In the genomic region with DNA sequence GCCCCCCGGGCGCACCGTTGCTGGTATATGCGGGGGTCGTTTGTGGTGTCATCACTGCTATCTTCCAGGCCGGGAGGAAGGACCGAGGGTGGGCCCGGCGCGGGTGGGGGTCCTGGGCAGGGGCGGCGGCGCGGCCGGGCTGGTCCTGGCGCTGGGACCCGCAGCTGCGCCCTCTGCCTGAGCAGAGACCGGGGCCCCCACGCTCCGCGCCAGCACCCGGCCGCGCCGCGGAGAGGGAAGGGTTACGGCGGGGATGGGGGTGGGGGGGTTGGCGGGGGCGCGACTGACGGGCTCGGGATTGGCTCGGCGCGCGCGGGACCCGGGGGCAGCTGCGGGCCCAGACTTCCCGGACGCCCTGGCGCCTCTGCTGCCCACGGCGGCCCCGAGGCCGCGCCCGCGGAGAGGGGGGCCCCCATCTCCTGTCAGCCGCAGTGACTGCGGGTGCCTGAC, we compare ENCODE assay signal across 15 cellular contexts. TPM values are rescaled to one million over a fixed set of nuclear protein-coding genes. Genes with fewer than 3 reads are reported as not detected.
A peak's percentile ranks its signal among the peaks of the same experiment; 100 is the strongest.
DNase-seq lines count a peak whose midpoint lies in the region; ATAC-seq and TF ChIP-seq lines count a peak whose summit lies in the region.
"Had no signal": no experiment of that assay in that cellular context is flagged by ENCODE, and none has a peak within 500 bp of the region (broad histone marks: within the 10 kb centered on the region; RNA-seq: fewer than 3 reads in every experiment).

No MANE protein-coding gene starts in this region.

- H3K36me3 Mint-ChIP-seq in GM23338 (ENCODE audit: low read depth): peaks cover 2% of the 10 kb centered on the region; the same call in 1 of the 3 replicates
- H3K36me3 Mint-ChIP-seq: CD4-positive, CD25-positive, alpha-beta regulatory T cell had no signal

- H3K27me3 ChIP-seq in BJ (ENCODE audit: control insufficient read depth, insufficient read depth, low read length): no peaks in the 10 kb centered on the region
- peaks cover 70% of the 10 kb centered on the region for H3K27me3 ChIP-seq in GM23338 (ENCODE audit: insufficient read depth)

- H3K4me1 Mint-ChIP-seq in GM23338: peaks cover 11% of the 10 kb centered on the region

- H3K27me3 Mint-ChIP-seq in GM23338 (ENCODE audit: insufficient read depth, low read depth, poor library complexity): peaks cover 55% of the 10 kb centered on the region

- intact Hi-C loops in head of caudate nucleus (cut with DNase I) (no loop called here), posterior vena cava (cut with DNase I) (no loop called here)

- H4K20me1 ChIP-seq in GM23338 (replicated peaks; ENCODE audit: insufficient read depth): no peaks in the 10 kb centered on the region; the same call in 1 of the 2 replicates

- H3K9me3 Mint-ChIP-seq in GM23338: peaks cover 4% of the 10 kb centered on the region; the same call in 2 of the 3 replicates
- H3K9me3 Mint-ChIP-seq: dendritic cell treated with granulocyte-macrophage colony-stimulating factor and Interleukin-4, amounts not matched to agents 40 ng/mL and 50 ng/mL, for 4 days had no signal

- TF ChIP-seq CTCF in BJ (IDR thresholded peaks at IDR 0.05; ENCODE audit: insufficient read depth, low read depth, low read length): no peak
- no peak for TF ChIP-seq CTCF in GM23338 (conservative IDR thresholded peaks at IDR 0.05; ENCODE audit: low read depth in 2 of 2)

- H2AFZ ChIP-seq in GM23338: no peak overlapping the region

- H3K4me1 ChIP-seq in GM23338 (ENCODE audit: insufficient read depth): no peaks in the 10 kb centered on the region

- H3K27ac ChIP-seq in GM23338 (ENCODE audit: low read depth): no peak overlapping the region

- H3K4me2 ChIP-seq in GM23338: peak overlapping the region; percentile 38; the same call in 1 of the 2 replicates

- H3F3A ChIP-seq in GM23338 (replicated peaks; ENCODE audit: low read depth): no peaks in the 10 kb centered on the region

- H3K4me3 ChIP-seq in BJ (ENCODE audit: low read depth, low read length): peak overlapping the region; percentile 25; the same call in 1 of the 2 replicates
- H3K4me3 ChIP-seq in GM23338: peak overlapping the region; percentile 23; the same call in 1 of the 2 replicates

- DNase-seq in BJ (ENCODE audit: low read depth) (no peak), GM23338 (ENCODE audit: low spot score) (no peak), head of caudate nucleus (peak in 22 of 42 donors; percentile 2 to 45 (median 18)), posterior vena cava (ENCODE audit: low spot score) (peak; percentile 70), germinal center (ENCODE audit: low spot score) (no peak), NCI-H2081 treated with DMSO at 0.1 percent for 48 hours (lab: John Stamatoyannopoulos, UW) (no peak), dedifferentiated amniotic fluid mesenchymal stem cell (ENCODE audit: extremely low spot score) (no peak)
- DNase-seq: activated gamma-delta T cell; CD4-positive, CD25-positive, alpha-beta regulatory T cell; DMS79 treated with DMSO at 0.1 percent for 48 hours; NCI-H2029 treated with DMSO at 0.1 percent for 48 hours; NCI-H774 had no signal

- no peaks in the 10 kb centered on the region for H3K79me2 ChIP-seq in GM23338 (replicated peaks; ENCODE audit: insufficient read depth)

- ATAC-seq in GM23338 (no peak), HG03159 (IDR thresholded peaks at IDR 0.05; ENCODE audit: unreplicated experiment) (no peak)

- no peaks in the 10 kb centered on the region for H3K36me3 ChIP-seq in BJ (ENCODE audit: control insufficient read depth, insufficient read depth, low read length)
- H3K36me3 ChIP-seq in GM23338 (ENCODE audit: insufficient read depth): no peaks in the 10 kb centered on the region

- CTCF ChIA-PET in BJ (lab: Yijun Ruan, JAX): interaction anchor here (1.2 kb wide), 1 partner anchor 73 kb away, joined by 3 read pairs; no protein-coding TSS in a partner anchor

- POLR2A ChIA-PET in BJ (lab: Charles Lee): no interaction called here

- no peak overlapping the region for H3K27ac Mint-ChIP-seq in GM23338
- H3K27ac Mint-ChIP-seq: CD4-positive, CD25-positive, alpha-beta regulatory T cell; dendritic cell treated with granulocyte-macrophage colony-stimulating factor and Interleukin-4, amounts not matched to agents 40 ng/mL and 50 ng/mL, for 4 days had no signal

- H3K9me2 ChIP-seq in GM23338 (ENCODE audit: insufficient read depth): no peaks in the 10 kb centered on the region

- no peak overlapping the region for H3K4me3 Mint-ChIP-seq in GM23338
- H3K4me3 Mint-ChIP-seq: CD4-positive, CD25-positive, alpha-beta regulatory T cell; dendritic cell treated with granulocyte-macrophage colony-stimulating factor and Interleukin-4, amounts not matched to agents 40 ng/mL and 50 ng/mL, for 4 days had no signal

TF ChIP-seq in GM23338, 12 proteins besides CTCF, POLR2A, EP300 and RAD21 (continues in another document):
- no peak for TF ChIP-seq POLR2AphosphoS5 (IDR thresholded peaks at IDR 0.05; ENCODE audit: low read depth)
- no peak for TF ChIP-seq ZNF114 (CRISPR knock-in tag; IDR thresholded peaks at IDR 0.05)
- TF ChIP-seq CREB1 (CRISPR knock-in tag; IDR thresholded peaks at IDR 0.05; ENCODE audit: low read depth): no peak
- TF ChIP-seq STAT1 (IDR thresholded peaks at IDR 0.05; ENCODE audit: unreplicated experiment): no peak
- TF ChIP-seq NANOG (IDR thresholded peaks at IDR 0.05; ENCODE audit: borderline replicate concordance): no peak

RNA-seq across cellular contexts. Expression of a gene that starts 13.8 kb away (rescaled TPM):
- polyA plus RNA-seq in BJ (2011; rRNA removed) (6.3 and 10.0 TPM in 2 replicates), GM23338 (2016; fragmentation: Nextera tagmentation; extraction: Ambion mirVana) (0.40 and 0.47 TPM in 2 replicates)
- polyA minus RNA-seq in BJ (2011; rRNA and poly(A)+ RNA removed): 6.5 and 11.6 TPM in 2 replicates
- total RNA-seq in GM23338 (2014; rRNA removed; shearing (Covaris generic)): 0.14 and 0.19 TPM in 2 replicates
- 10 to 100 TPM; 16.5 to 38.0 TPM for total RNA-seq in posterior vena cava
- total RNA-seq: CD4-positive, CD25-positive, alpha-beta regulatory T cell; subcutaneous adipose tissue had no signal

RNA-seq across cellular contexts. Expression of a gene that starts 49.2 kb away (rescaled TPM):
- polyA plus RNA-seq in BJ (2011; rRNA removed) (33.7 and 49.7 TPM in 2 replicates), GM23338 (2016; fragmentation: Nextera tagmentation; extraction: Ambion mirVana) (79.3 and 89.0 TPM in 2 replicates)
- 36.8 and 49.0 TPM in 2 replicates for polyA minus RNA-seq in BJ (2011; rRNA and poly(A)+ RNA removed)
- 123 and 125 TPM in 2 replicates for total RNA-seq in GM23338 (2014; rRNA removed; shearing (Covaris generic))
- 10 to 100 TPM; 42.8 to 44.5 TPM for total RNA-seq in posterior vena cava

RNA-seq across cellular contexts. Expression of a gene that starts 50.5 kb away (rescaled TPM):
- polyA plus RNA-seq in BJ (2011; rRNA removed) (6.7 and 14.7 TPM in 2 replicates), GM23338 (2016; fragmentation: Nextera tagmentation; extraction: Ambion mirVana) (16.5 and 17.8 TPM in 2 replicates)
- 2.2 and 5.6 TPM in 2 replicates for polyA minus RNA-seq in BJ (2011; rRNA and poly(A)+ RNA removed)
- total RNA-seq in GM23338 (2014; rRNA removed; shearing (Covaris generic)): 27.8 and 37.1 TPM in 2 replicates
- total RNA-seq in posterior vena cava: 1 to 10 TPM; 8.5 to 8.9 TPM

RNA-seq across cellular contexts. Expression of a gene that starts 56.4 kb away (rescaled TPM):
- polyA plus RNA-seq in BJ (2011; rRNA removed) (0.48 and 0.88 TPM in 2 replicates), GM23338 (2016; fragmentation: Nextera tagmentation; extraction: Ambion mirVana) (0.94 and 1.4 TPM in 2 replicates)
- polyA minus RNA-seq in BJ (2011; rRNA and poly(A)+ RNA removed): 0.26 and 0.28 TPM in 2 replicates
- 2.2 and 3.3 TPM in 2 replicates for total RNA-seq in GM23338 (2014; rRNA removed; shearing (Covaris generic))
- total RNA-seq in posterior vena cava: under 1 TPM; 0.86 to 0.88 TPM

Comparison
In these comparisons a context has a peak if more than half of its experiments do, and no peak if none do; other contexts are left out.
1. DNase-seq: peak in head of caudate nucleus (22 of 42) and posterior vena cava (single experiment); none in BJ (single experiment), GM23338 (single experiment), germinal center (single experiment), NCI-H2081 treated with DMSO at 0.1 percent for 48 hours (single experiment) and dedifferentiated amniotic fluid mesenchymal stem cell (single experiment).
2. RNA of a gene that starts 13.8 kb away (total RNA-seq): 16.5 to 38.0 TPM in posterior vena cava; 0.14 to 0.19 TPM in GM23338; every median in the first group is over 10 times any median in the second.